23 cellular contexts compared by ENCODE assay signal in genomic region chr2:38260972-38261371, GRCh38.
DNase-seq lines count a peak whose midpoint lies in the region; ATAC-seq, FAIRE-seq and TF ChIP-seq lines count a peak whose summit lies in the region.
"Had no signal": no experiment of that assay in that cellular context is flagged by ENCODE, and none has a peak within 500 bp of the region (broad histone marks: within the 10 kb centered on the region; RNA-seq: fewer than 3 reads in every experiment).

No MANE protein-coding gene starts in this region.

- POLR2A ChIA-PET in Panc1 (lab: Charles Lee) = no interaction called here

- peaks cover 3% of the 10 kb centered on the region; the same call in 1 of the 2 replicates for H3K4me1 ChIP-seq in Panc1 (ENCODE audit: control insufficient read depth, insufficient read depth, low read length)
- H3K4me1 ChIP-seq in skeletal muscle satellite cell (ENCODE audit: control insufficient read depth, insufficient read depth, low read length) = peaks cover 10% of the 10 kb centered on the region
- H3K4me1 ChIP-seq: foreskin keratinocyte, pancreas, right atrium auricular region, tibial artery had no signal

- TF ChIP-seq CTCF in Panc1 (IDR thresholded peaks at IDR 0.05) = no peak
- TF ChIP-seq CTCF in dorsolateral prefrontal cortex (IDR thresholded peaks at IDR 0.05 in 54 of 56, conservative IDR thresholded peaks at IDR 0.05 in 2 of 56; ENCODE audit: low read depth in 1 of 56, partially characterized antibody in 56 of 56) = no peak

- H3K27ac ChIP-seq in Panc1 (ENCODE audit: low read length) = no peak overlapping the region
- H3K27ac ChIP-seq in dorsolateral prefrontal cortex = peak overlapping the region in 32 of 59 donors; percentile 2 to 86 (median 44)
- H3K27ac ChIP-seq: foreskin keratinocyte, hepatocyte, pancreas had no signal

- intact Hi-C loops in Panc1 (cut with micrococcal nuclease; ENCODE audit: unreplicated experiment) = no loop called here
- intact Hi-C loops in dorsolateral prefrontal cortex (cut with DNase I) = loop anchor here (10.0 kb wide), 1 partner anchor 186 kb away; the partner anchor contains the start of gene CYP1B1 (in 2 of the 2)

- peak; percentile 50 for FAIRE-seq in GM12891 (lab: Jason Lieb, UNC)
- FAIRE-seq: pancreas had no signal

- CTCF ChIA-PET in Panc1 (lab: Charles Lee) = no interaction called here

- no TSS peak for BruUV-seq in Panc1 (replicated peaks; lab: Mats Ljungman, UMichigan)

- in situ Hi-C loops in Panc1 (cut with HindIII; ENCODE audit: low pct_unique_long_range_greater_than_20kb, low sequenced_read_pairs) = no loop called here

- peak overlapping the region; percentile 29 to 58; a peak in 3 of 4 replicates for H3K4me3 ChIP-seq in Panc1 (ENCODE audit: low read depth in 2 of 2, low read length in 2 of 2)
- peak overlapping the region in 3 of 59 donors; percentile 3 to 31 (median 21) for H3K4me3 ChIP-seq in dorsolateral prefrontal cortex
- H3K4me3 ChIP-seq in skeletal muscle satellite cell (ENCODE audit: low read length) = peak overlapping the region; percentile 66
- H3K4me3 ChIP-seq: hepatocyte, pancreas, right atrium auricular region had no signal

- ATAC-seq in Panc1 = no peak
- ATAC-seq in HG03025 (IDR thresholded peaks at IDR 0.05; ENCODE audit: low FRiP score, unreplicated experiment) = no peak
- ATAC-seq: foreskin keratinocyte; naive thymus-derived CD4-positive, alpha-beta T cell had no signal

- H3K27me3 ChIP-seq in Panc1 (ENCODE audit: control insufficient read depth, insufficient read depth, low read length) (no peaks in the 10 kb centered on the region), dorsolateral prefrontal cortex (no peaks in the 10 kb centered on the region), skeletal muscle satellite cell (ENCODE audit: control insufficient read depth, insufficient read depth, low read length) (peaks cover 6% of the 10 kb centered on the region)
- H3K27me3 ChIP-seq: foreskin keratinocyte, hepatocyte, pancreas, right atrium auricular region, tibial artery had no signal

- H3K9me3 ChIP-seq in Panc1 (ENCODE audit: control insufficient read depth, insufficient read depth, low read depth, low read length) (no peaks in the 10 kb centered on the region), skeletal muscle satellite cell (replicated peaks; ENCODE audit: low read length) (no peaks in the 10 kb centered on the region)
- H3K9me3 ChIP-seq: pancreas, right atrium auricular region, tibial artery had no signal

- H3K4me2 ChIP-seq in skeletal muscle satellite cell (ENCODE audit: low read length) = peak overlapping the region; percentile 75
- H3K4me2 ChIP-seq: hepatocyte had no signal

- peak overlapping the region; percentile 23 for H3K9ac ChIP-seq in skeletal muscle satellite cell (ENCODE audit: low read depth, low read length)

- H3K36me3 ChIP-seq in Panc1 (ENCODE audit: control insufficient read depth, insufficient read depth, low read length) (no peaks in the 10 kb centered on the region), skeletal muscle satellite cell (ENCODE audit: insufficient read depth, low read length) (no peaks in the 10 kb centered on the region)
- H3K36me3 ChIP-seq: pancreas, right atrium auricular region, tibial artery had no signal

- DNase-seq in GM12891 (ENCODE audit: insufficient read length, low spot score) (no peak), Panc1 (ENCODE audit: low read depth, low spot score) (no peak), dorsolateral prefrontal cortex (no peak), NCI-H1105 treated with DMSO at 0.1 percent for 48 hours (lab: John Stamatoyannopoulos, UW) (no peak)
- no peak for DNase-seq in activated naive CD4-positive, alpha-beta T cell (lab: John Stamatoyannopoulos, UW)
- DNase-seq: activated CD8-positive, alpha-beta memory T cell treated with anti-CD3 and anti-CD28 coated beads, Interleukin-2, amount 50 U/mL, for 48 hours; DMS 273 treated with DMSO at 0.1 percent for 48 hours; effector memory CD4-positive, alpha-beta T cell; foreskin keratinocyte; GOT3; Kasumi-1; naive thymus-derived CD4-positive, alpha-beta T cell; NCI-H1092; NCI-H2029 treated with DMSO at 0.1 percent for 48 hours; NCI-H82; pancreas; stimulated activated naive CD4-positive, alpha-beta T cell treated with Interleukin-2 at 50 U/mL for 16 hours; T1000 had no signal

- TF ChIP-seq POLR2A in GM12891 (IDR thresholded peaks at IDR 0.05; ENCODE audit: low read depth, low read length) = no peak

TF ChIP-seq in GM12891, 5 proteins besides CTCF, POLR2A, EP300 and RAD21:
- TF ChIP-seq TAF1 (IDR thresholded peaks at IDR 0.05; ENCODE audit: low read depth, low read length) (no peak), SPI1 (IDR thresholded peaks at IDR 0.05; ENCODE audit: low read depth, low read length) (no peak), PAX5 (IDR thresholded peaks at IDR 0.05; ENCODE audit: insufficient read depth, low read length, severe bottlenecking) (no peak), POU2F2 (IDR thresholded peaks at IDR 0.05; ENCODE audit: low read depth, low read length) (no peak), POLR2AphosphoS5 (IDR thresholded peaks at IDR 0.05; ENCODE audit: low read depth, low read length) (no peak)
TF ChIP-seq in GM12891: peak in this region for 0.
